Comparison of ENCODE assay signal across 7 cellular contexts in the genomic region with DNA sequence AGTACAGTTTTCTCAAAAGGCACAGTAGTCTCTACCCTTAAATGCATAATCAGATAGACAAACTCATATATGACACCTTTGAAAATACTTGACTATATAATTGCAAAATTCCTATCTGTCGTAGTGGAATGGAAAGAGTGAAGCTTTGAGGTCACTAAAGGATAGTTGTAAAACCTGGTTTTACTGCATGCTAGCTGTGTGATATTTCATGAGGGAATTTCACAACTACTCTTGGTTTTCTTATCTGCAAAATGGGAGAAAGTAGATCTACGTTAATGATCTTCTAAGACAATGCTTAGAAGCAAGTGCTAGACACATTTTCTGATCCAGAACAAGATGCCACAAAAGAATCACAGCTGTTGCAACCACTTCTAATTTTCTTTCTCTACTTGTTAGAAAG.
"Had no signal": no experiment of that assay in that cellular context is flagged by ENCODE, and none has a peak within 500 bp of the region (broad histone marks: within the 10 kb centered on the region; RNA-seq: fewer than 3 reads in every experiment).

No MANE protein-coding gene starts in this region.

- H3K27ac ChIP-seq: GM23248 had no signal

- FAIRE-seq: HTR-8/SVneo, K562 had no signal

- H3K4me1 ChIP-seq: HAP-1 had no signal

- H2AFZ ChIP-seq: GM23248 had no signal

- H3K9me3 ChIP-seq: HAP-1 had no signal

- DNase-seq: GOT3, H7 had no signal

- H3K4me3 ChIP-seq: GM23248, HAP-1, K562 had no signal

- H3K36me3 ChIP-seq: HAP-1 had no signal

- ATAC-seq: HCT116, K562 had no signal

- H3K9ac ChIP-seq: GM23248 had no signal
